In the genomic region with DNA sequence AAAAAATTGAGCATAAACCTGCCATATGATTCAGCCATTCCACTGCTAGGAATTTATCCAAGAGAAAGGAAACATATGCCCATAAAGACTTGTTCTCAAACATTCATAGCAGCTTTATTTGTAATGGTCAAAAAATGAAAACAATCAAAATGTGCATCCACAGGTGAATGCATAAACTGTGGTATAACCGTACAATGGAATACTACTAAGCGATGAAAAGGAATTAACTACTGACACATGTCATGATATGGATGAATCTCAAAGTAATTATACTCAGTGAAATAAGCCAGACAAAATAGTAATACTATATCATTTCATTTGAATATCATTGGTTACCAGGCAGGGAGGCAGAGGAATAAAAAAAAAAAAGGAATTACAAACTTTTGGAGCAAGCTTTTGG, we compare ENCODE assay signal across 7 cellular contexts.
"Had no signal": no experiment of that assay in that cellular context is flagged by ENCODE, and none has a peak within 500 bp of the region (broad histone marks: within the 10 kb centered on the region; RNA-seq: fewer than 3 reads in every experiment).

No MANE protein-coding gene starts in this region.

- FAIRE-seq: HepG2, HTR-8/SVneo had no signal

- ATAC-seq: HepG2 had no signal

- DNase-seq: IMR-90, KBM-7, KG1 had no signal

- H3K27ac ChIP-seq: HL-60, KMS-11 had no signal

- H3K9ac ChIP-seq: KMS-11 had no signal
